In genomic region chr11:2389344-2390026, GRCh38 we compare ENCODE assay signal across 11 cellular contexts. TPM values are rescaled to one million over a fixed set of nuclear protein-coding genes. Genes with fewer than 3 reads are reported as not detected.
DNase-seq lines count a peak whose midpoint lies in the region; ATAC-seq and TF ChIP-seq lines count a peak whose summit lies in the region.
"Had no signal": no experiment of that assay in that cellular context is flagged by ENCODE, and none has a peak within 500 bp of the region (broad histone marks: within the 10 kb centered on the region; RNA-seq: fewer than 3 reads in every experiment).

No MANE protein-coding gene starts in this region.

- ATAC-seq in activated naive CD8-positive, alpha-beta T cell treated with anti-CD3 and anti-CD28 coated beads, Interleukin-2, amount 10 ng/mL, durations not matched to agents 7 days and 5 days (ENCODE audit: low read depth), result no peak
- ATAC-seq in lower lobe of right lung (peak in 1 of 2 donors; percentile 1), HG03432 (IDR thresholded peaks at IDR 0.05; ENCODE audit: unreplicated experiment) (no peak)

- H3K4me3 Mint-ChIP-seq in activated naive CD4-positive, alpha-beta T cell treated with anti-CD3 and anti-CD28 coated beads, Interleukin-2, amount 50 U/mL, for 24 hours, result no peak overlapping the region
- no peak overlapping the region for H3K4me3 Mint-ChIP-seq in activated naive CD8-positive, alpha-beta T cell treated with anti-CD3 and anti-CD28 coated beads, Interleukin-2, amount 10 ng/mL, durations not matched to agents 7 days and 5 days

- H3K27me3 Mint-ChIP-seq in activated naive CD4-positive, alpha-beta T cell treated with anti-CD3 and anti-CD28 coated beads, Interleukin-2, amount 50 U/mL, for 24 hours, result no peaks in the 10 kb centered on the region
- H3K27me3 Mint-ChIP-seq in activated naive CD8-positive, alpha-beta T cell treated with anti-CD3 and anti-CD28 coated beads, Interleukin-2, amount 10 ng/mL, durations not matched to agents 7 days and 5 days, result no peaks in the 10 kb centered on the region

- H3K4me1 ChIP-seq in lower lobe of right lung (peaks cover 69% of the 10 kb centered on the region), transverse colon (peaks cover 63 to 76% (median 70%) of the 10 kb centered on the region in 4 donors)

- peaks cover 47% of the 10 kb centered on the region for H3K4me1 Mint-ChIP-seq in activated naive CD4-positive, alpha-beta T cell treated with anti-CD3 and anti-CD28 coated beads, Interleukin-2, amount 50 U/mL, for 24 hours
- H3K4me1 Mint-ChIP-seq in activated naive CD8-positive, alpha-beta T cell treated with anti-CD3 and anti-CD28 coated beads, Interleukin-2, amount 10 ng/mL, durations not matched to agents 7 days and 5 days, result peaks cover 32% of the 10 kb centered on the region

- no peak for TF ChIP-seq EP300 in transverse colon (IDR thresholded peaks at IDR 0.05; ENCODE audit: low read depth)

- POLR2A ChIA-PET in activated naive CD8-positive, alpha-beta T cell treated with anti-CD3 and anti-CD28 coated beads, Interleukin-2, amount 10 ng/mL, durations not matched to agents 7 days and 5 days (lab: Charles Lee), result interaction anchor here (1.6 kb wide), 1 partner anchor 11 kb away, joined by 5 read pairs; no protein-coding TSS in a partner anchor

- no peaks in the 10 kb centered on the region for H3K27me3 ChIP-seq in lower lobe of right lung (ENCODE audit: low read depth)
- no peaks in the 10 kb centered on the region for H3K27me3 ChIP-seq in transverse colon

- peaks cover 71% of the 10 kb centered on the region for H3K36me3 ChIP-seq in lower lobe of right lung
- no peaks in the 10 kb centered on the region for H3K36me3 ChIP-seq in transverse colon

- 54% methylated on average over 14 of the region's 14 CpGs; no CpG with 5 or more reads in 1 of the 2 donors for WGBS in transverse colon (ENCODE audit: low coverage in 1 of 2), 2 donors

- H3K36me3 Mint-ChIP-seq in activated naive CD4-positive, alpha-beta T cell treated with anti-CD3 and anti-CD28 coated beads, Interleukin-2, amount 50 U/mL, for 24 hours, result no peaks in the 10 kb centered on the region
- H3K36me3 Mint-ChIP-seq in activated naive CD8-positive, alpha-beta T cell treated with anti-CD3 and anti-CD28 coated beads, Interleukin-2, amount 10 ng/mL, durations not matched to agents 7 days and 5 days, result peaks cover 3% of the 10 kb centered on the region

- DNase-seq in activated naive CD4-positive, alpha-beta T cell treated with Interleukin-2 at 50 U/mL for 16 hours, result no peak
- DNase-seq in activated naive CD8-positive, alpha-beta T cell treated with anti-CD3 and anti-CD28 coated beads, Interleukin-2, amount 10 ng/mL, durations not matched to agents 7 days and 5 days, result no peak
- DNase-seq in lower lobe of right lung (no peak), transverse colon (no peak), NCI-H1436 treated with DMSO at 0.1 percent for 48 hours (lab: John Stamatoyannopoulos, UW) (no peak), cortex of kidney (lab: John Stamatoyannopoulos, UW) (no peak)
- DNase-seq: activated CD8-positive, alpha-beta memory T cell treated with anti-CD3 and anti-CD28 coated beads, Interleukin-2, amount 50 U/mL, for 48 hours; head of caudate nucleus had no signal

- no peak overlapping the region for H3K4me3 ChIP-seq in lower lobe of right lung
- H3K4me3 ChIP-seq in transverse colon, result no peak overlapping the region

- TF ChIP-seq POLR2A in transverse colon (IDR thresholded peaks at IDR 0.05), result no peak

- no peak for TF ChIP-seq CTCF in lower lobe of right lung (IDR thresholded peaks at IDR 0.05)
- TF ChIP-seq CTCF in transverse colon (IDR thresholded peaks at IDR 0.05), result no peak

- H3K27ac Mint-ChIP-seq in activated naive CD4-positive, alpha-beta T cell treated with anti-CD3 and anti-CD28 coated beads, Interleukin-2, amount 50 U/mL, for 24 hours, result peak overlapping the region; percentile 52
- peak overlapping the region; percentile 73 for H3K27ac Mint-ChIP-seq in activated naive CD8-positive, alpha-beta T cell treated with anti-CD3 and anti-CD28 coated beads, Interleukin-2, amount 10 ng/mL, durations not matched to agents 7 days and 5 days

- intact Hi-C loops in lower lobe of right lung (cut with DNase I), result no loop called here
- intact Hi-C loops in transverse colon (cut with DNase I; ENCODE audit: low total_unique reads), result loop anchor here (10.0 kb wide), 1 partner anchor 825 kb away; no protein-coding TSS in a partner anchor

- peak overlapping the region; percentile 67 for H3K27ac ChIP-seq in lower lobe of right lung
- H3K27ac ChIP-seq in transverse colon, result peak overlapping the region; percentile 75 to 99 (median 92)

- H3K9me3 ChIP-seq in lower lobe of right lung (no peaks in the 10 kb centered on the region), transverse colon (no peaks in the 10 kb centered on the region)

- in situ Hi-C loops in transverse colon (cut with MboI; ENCODE audit: low pct_ligation_motif_present in 1 of 4, low pct_unique_long_range_greater_than_20kb in 1 of 4, low sequenced_read_pairs in 3 of 4), result no loop called here

- no peaks in the 10 kb centered on the region for H3K9me3 Mint-ChIP-seq in activated naive CD4-positive, alpha-beta T cell treated with anti-CD3 and anti-CD28 coated beads, Interleukin-2, amount 50 U/mL, for 24 hours
- no peaks in the 10 kb centered on the region for H3K9me3 Mint-ChIP-seq in activated naive CD8-positive, alpha-beta T cell treated with anti-CD3 and anti-CD28 coated beads, Interleukin-2, amount 10 ng/mL, durations not matched to agents 7 days and 5 days

RNA-seq across cellular contexts. Expression of gene TSSC4, which starts 11.1 kb away (rescaled TPM):
- 10 to 100 TPM; 46.8 to 48.2 TPM for total RNA-seq in activated naive CD8-positive, alpha-beta T cell treated with anti-CD3 and anti-CD28 coated beads, Interleukin-2, amount 10 ng/mL, durations not matched to agents 7 days and 5 days
- total RNA-seq in lower lobe of right lung, result 38.8 TPM
- total RNA-seq in transverse colon, result 10 to 100 TPM; 13.3 to 38.9 (median 36.0) TPM

RNA-seq across cellular contexts. Expression of gene CD81, which starts 12.4 kb away (rescaled TPM):
- 100 to 1,000 TPM; 149 to 154 TPM for total RNA-seq in activated naive CD8-positive, alpha-beta T cell treated with anti-CD3 and anti-CD28 coated beads, Interleukin-2, amount 10 ng/mL, durations not matched to agents 7 days and 5 days
- 850 TPM for total RNA-seq in lower lobe of right lung
- total RNA-seq in transverse colon, result 100 to 1,000 TPM; 156 to 406 (median 255) TPM

RNA-seq across cellular contexts. Expression of gene TRPM5, which starts 54.8 kb away (rescaled TPM):
- total RNA-seq in activated naive CD8-positive, alpha-beta T cell treated with anti-CD3 and anti-CD28 coated beads, Interleukin-2, amount 10 ng/mL, durations not matched to agents 7 days and 5 days, result not detected
- total RNA-seq in lower lobe of right lung, result not detected
- 1 to 10 TPM; 1.4 to 7.5 (median 4.3) TPM for total RNA-seq in transverse colon
- total RNA-seq: NCI-H460 had no signal

RNA-seq across cellular contexts. Expression of gene KCNQ1, which starts 55.3 kb away (rescaled TPM):
- 10 to 100 TPM; 24.2 to 26.6 TPM for total RNA-seq in activated naive CD8-positive, alpha-beta T cell treated with anti-CD3 and anti-CD28 coated beads, Interleukin-2, amount 10 ng/mL, durations not matched to agents 7 days and 5 days
- 51.0 TPM for total RNA-seq in lower lobe of right lung
- 10 to 100 TPM in 3 of 4 donors, 1 to 10 TPM in 1; 5.6 to 46.8 (median 24.6) TPM for total RNA-seq in transverse colon
- total RNA-seq: NCI-H460 had no signal
